Comparison of ENCODE assay signal across 8 cellular contexts in the genomic region with DNA sequence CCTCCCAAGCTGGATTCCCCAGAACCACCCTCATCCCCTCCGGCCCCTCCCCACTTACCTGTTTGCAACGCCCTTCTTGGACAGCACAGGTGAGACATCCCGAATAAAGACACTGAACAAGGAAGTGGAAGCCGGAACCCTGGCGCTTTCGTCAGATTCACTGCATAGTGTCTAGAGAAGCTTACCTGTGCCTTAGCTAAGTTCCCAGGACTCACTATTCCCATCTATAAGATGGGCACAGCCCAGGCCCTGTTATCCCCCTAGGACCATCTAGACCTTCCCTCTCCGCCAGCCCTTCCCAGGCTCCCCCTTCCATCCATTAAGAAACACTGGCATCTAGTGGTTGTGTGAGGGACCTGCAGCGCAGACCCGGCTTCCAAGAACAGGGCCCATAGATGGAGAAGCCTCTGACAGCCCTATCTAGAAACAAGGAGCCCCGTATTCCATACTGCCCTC. TPM values are rescaled to one million over a fixed set of nuclear protein-coding genes. Genes with fewer than 3 reads are reported as not detected.
A peak's percentile ranks its signal among the peaks of the same experiment; 100 is the strongest.
DNase-seq lines count a peak whose midpoint lies in the region; ATAC-seq and TF ChIP-seq lines count a peak whose summit lies in the region.

No MANE protein-coding gene starts in this region.

- no peak overlapping the region for H3K27ac ChIP-seq in HEK293 (ENCODE audit: extremely low read depth, low read depth, low read length)
- H3K27ac ChIP-seq in mucosa of rectum (ENCODE audit: low read depth in 2 of 2, low read length in 2 of 2), result no peak overlapping the region

- peaks cover 3 to 17% (median 10%) of the 10 kb centered on the region in 3 donors for H3K27me3 Mint-ChIP-seq in CD14-positive monocyte (ENCODE audit: low read depth in 3 of 3)
- peaks cover 16% of the 10 kb centered on the region for H3K27me3 Mint-ChIP-seq in activated CD8-positive, alpha-beta T cell treated with anti-CD3 and anti-CD28 coated beads for 36 hours

- H3K27me3 ChIP-seq in mucosa of rectum (ENCODE audit: control insufficient read depth in 2 of 2, insufficient read depth in 2 of 2, low read length in 2 of 2), result peaks cover 18 to 24% of the 10 kb centered on the region in 2 donors

- ATAC-seq in activated CD8-positive, alpha-beta T cell treated with anti-CD3 and anti-CD28 coated beads for 36 hours, result peak; percentile 79
- no peak for ATAC-seq in GM18907 (IDR thresholded peaks at IDR 0.05; ENCODE audit: unreplicated experiment)

- H3K27ac Mint-ChIP-seq in CD14-positive monocyte, result peak overlapping the region in 1 of 7 donors; percentile 41
- no peak overlapping the region for H3K27ac Mint-ChIP-seq in activated CD8-positive, alpha-beta T cell treated with anti-CD3 and anti-CD28 coated beads for 36 hours

- H3K9me3 ChIP-seq in HEK293 (ENCODE audit: control insufficient read depth, insufficient read depth, low read depth, low read length), result no peaks in the 10 kb centered on the region
- H3K9me3 ChIP-seq in mucosa of rectum (ENCODE audit: control insufficient read depth in 2 of 2, low read length in 2 of 2), result no peaks in the 10 kb centered on the region

- CTCF ChIA-PET in HEK293 (lab: Yijun Ruan, JAX), result interaction anchor here (0.5 to 3.5 kb wide), 29 partner anchors 11 to 806 kb away, joined by 3 to 78 read pairs (median 4); no protein-coding TSS in a partner anchor
- CTCF ChIA-PET in activated CD8-positive, alpha-beta T cell treated with anti-CD3 and anti-CD28 coated beads for 36 hours (lab: Charles Lee), result interaction anchor here (0.9 to 1.8 kb wide), 4 partner anchors 10 to 90 kb away, joined by 3 to 5 read pairs (median 4); no protein-coding TSS in a partner anchor

- no peaks in the 10 kb centered on the region for H3K36me3 Mint-ChIP-seq in CD14-positive monocyte
- no peaks in the 10 kb centered on the region for H3K36me3 Mint-ChIP-seq in activated CD8-positive, alpha-beta T cell treated with anti-CD3 and anti-CD28 coated beads for 36 hours (ENCODE audit: low read depth)

- peak; percentile 69 for TF ChIP-seq CTCF in CD14-positive monocyte (IDR thresholded peaks at IDR 0.05)
- peak; percentile 74 for TF ChIP-seq CTCF in HEK293 (tag by site-specific recombination; IDR thresholded peaks at IDR 0.05)
- peak; percentile 73 for TF ChIP-seq CTCF in activated CD8-positive, alpha-beta T cell treated with anti-CD3 and anti-CD28 coated beads for 36 hours (IDR thresholded peaks at IDR 0.05)
- peak; percentile 85 for TF ChIP-seq CTCF in epithelial cell of esophagus (IDR thresholded peaks at IDR 0.05; ENCODE audit: insufficient read depth, low read depth, low read length, missing control alignments)

- H3K4me3 ChIP-seq in HEK293 (ENCODE audit: low read depth, low read length) (no peak overlapping the region), epithelial cell of esophagus (ENCODE audit: low read length) (no peak overlapping the region), mucosa of rectum (ENCODE audit: low read length in 2 of 2) (peak overlapping the region; percentile 42 to 47)

- H3K4me1 ChIP-seq in HEK293 (ENCODE audit: control insufficient read depth, insufficient read depth, low read length), result no peaks in the 10 kb centered on the region; the same call in 1 of the 2 replicates
- H3K4me1 ChIP-seq in mucosa of rectum (ENCODE audit: control insufficient read depth in 2 of 2, insufficient read depth in 2 of 2, low read length in 2 of 2), result peaks cover 0 to 2% of the 10 kb centered on the region in 2 donors

- H3K9me3 Mint-ChIP-seq in CD14-positive monocyte, result peaks cover 0 to 4% (median 3%) of the 10 kb centered on the region in 7 donors
- no peaks in the 10 kb centered on the region for H3K9me3 Mint-ChIP-seq in activated CD8-positive, alpha-beta T cell treated with anti-CD3 and anti-CD28 coated beads for 36 hours

- H3K4me1 Mint-ChIP-seq in CD14-positive monocyte, result no peaks in the 10 kb centered on the region
- H3K4me1 Mint-ChIP-seq in activated CD8-positive, alpha-beta T cell treated with anti-CD3 and anti-CD28 coated beads for 36 hours (ENCODE audit: low read depth), result no peaks in the 10 kb centered on the region

- intact Hi-C loops in CD14-positive monocyte (cut with micrococcal nuclease), result loop anchor here (2.0 kb wide), 1 partner anchor 748 kb away; no protein-coding TSS in a partner anchor
- intact Hi-C loops in activated CD8-positive, alpha-beta T cell treated with anti-CD3 and anti-CD28 coated beads for 36 hours (cut with micrococcal nuclease), result loop anchor here (10.0 kb wide), 1 partner anchor 82 kb away; no protein-coding TSS in a partner anchor

- DNase-seq in CD14-positive monocyte (ENCODE audit: low spot score), result no peak
- peak; percentile 43 for DNase-seq in NCI-H446 treated with DMSO at 0.1 percent for 48 hours (lab: John Stamatoyannopoulos, UW)
- peak; percentile 64 for DNase-seq in activated CD8-positive, alpha-beta T cell treated with anti-CD3 and anti-CD28 coated beads for 36 hours
- DNase-seq in epithelial cell of esophagus (ENCODE audit: low read depth), result peak; percentile 60
- DNase-seq in superior temporal gyrus (ENCODE audit: extremely low spot score), result peak; percentile 87

- H3K36me3 ChIP-seq in HEK293 (ENCODE audit: control insufficient read depth in 2 of 2, insufficient read depth in 1 of 2, low read length in 2 of 2) (no peaks in the 10 kb centered on the region), mucosa of rectum (ENCODE audit: control insufficient read depth in 2 of 2, insufficient read depth in 2 of 2, low read length in 2 of 2) (no peaks in the 10 kb centered on the region)

- peak overlapping the region in 1 of 2 donors; percentile 12 for H3K4me3 Mint-ChIP-seq in CD14-positive monocyte
- no peak overlapping the region for H3K4me3 Mint-ChIP-seq in activated CD8-positive, alpha-beta T cell treated with anti-CD3 and anti-CD28 coated beads for 36 hours

- H3K9ac ChIP-seq in mucosa of rectum (ENCODE audit: low read depth in 1 of 2, low read length in 2 of 2), result no peak overlapping the region

- POLR2A ChIA-PET in HEK293 (lab: Yijun Ruan, JAX), result no interaction called here
- POLR2A ChIA-PET in activated CD8-positive, alpha-beta T cell treated with anti-CD3 and anti-CD28 coated beads for 36 hours (lab: Charles Lee), result no interaction called here

TF ChIP-seq in HEK293, 187 proteins besides CTCF, POLR2A, EP300 and RAD21:
- TF ChIP-seq MZF1 (tag by site-specific recombination; IDR thresholded peaks at IDR 0.05; ENCODE audit: borderline replicate concordance) (peak; percentile 83; the same call in 1 of the 2 replicates), GLIS1 (tag by site-specific recombination; IDR thresholded peaks at IDR 0.05) (no peak), ZNF654 (tag by site-specific recombination; IDR thresholded peaks at IDR 0.05; ENCODE audit: low read depth) (peak; percentile 96), ZNF354C (tag by site-specific recombination; IDR thresholded peaks at IDR 0.05; ENCODE audit: borderline replicate concordance, low read depth) (no peak), ZBTB8A (tag by site-specific recombination; IDR thresholded peaks at IDR 0.05) (no peak), ZNF560 (tag by site-specific recombination; IDR thresholded peaks at IDR 0.05; ENCODE audit: borderline replicate concordance) (no peak), ZNF792 (tag by site-specific recombination; IDR thresholded peaks at IDR 0.05) (no peak), ZNF660 (tag by site-specific recombination; IDR thresholded peaks at IDR 0.05) (peak; percentile 51; the same call in 1 of the 2 replicates), ZNF558 (tag by site-specific recombination; IDR thresholded peaks at IDR 0.05) (no peak), ZFP37 (tag by site-specific recombination; IDR thresholded peaks at IDR 0.05) (no peak), ZNF146 (tag by site-specific recombination; IDR thresholded peaks at IDR 0.05) (no peak), IKZF3 (tag by site-specific recombination; IDR thresholded peaks at IDR 0.05) (peak; percentile 40; the same call in 1 of the 2 replicates), ZNF16 (tag by site-specific recombination; IDR thresholded peaks at IDR 0.05; ENCODE audit: low read depth) (peak; percentile 67), ZBTB7A (tag by site-specific recombination; IDR thresholded peaks at IDR 0.05; ENCODE audit: low read depth) (no peak)
- TF ChIP-seq, protein P1, sequence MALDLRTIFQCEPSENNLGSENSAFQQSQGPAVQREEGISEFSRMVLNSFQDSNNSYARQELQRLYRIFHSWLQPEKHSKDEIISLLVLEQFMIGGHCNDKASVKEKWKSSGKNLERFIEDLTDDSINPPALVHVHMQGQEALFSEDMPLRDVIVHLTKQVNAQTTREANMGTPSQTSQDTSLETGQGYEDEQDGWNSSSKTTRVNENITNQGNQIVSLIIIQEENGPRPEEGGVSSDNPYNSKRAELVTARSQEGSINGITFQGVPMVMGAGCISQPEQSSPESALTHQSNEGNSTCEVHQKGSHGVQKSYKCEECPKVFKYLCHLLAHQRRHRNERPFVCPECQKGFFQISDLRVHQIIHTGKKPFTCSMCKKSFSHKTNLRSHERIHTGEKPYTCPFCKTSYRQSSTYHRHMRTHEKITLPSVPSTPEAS (tag by site-specific recombination; IDR thresholded peaks at IDR 0.05), result no peak
- TF ChIP-seq, protein P2, sequence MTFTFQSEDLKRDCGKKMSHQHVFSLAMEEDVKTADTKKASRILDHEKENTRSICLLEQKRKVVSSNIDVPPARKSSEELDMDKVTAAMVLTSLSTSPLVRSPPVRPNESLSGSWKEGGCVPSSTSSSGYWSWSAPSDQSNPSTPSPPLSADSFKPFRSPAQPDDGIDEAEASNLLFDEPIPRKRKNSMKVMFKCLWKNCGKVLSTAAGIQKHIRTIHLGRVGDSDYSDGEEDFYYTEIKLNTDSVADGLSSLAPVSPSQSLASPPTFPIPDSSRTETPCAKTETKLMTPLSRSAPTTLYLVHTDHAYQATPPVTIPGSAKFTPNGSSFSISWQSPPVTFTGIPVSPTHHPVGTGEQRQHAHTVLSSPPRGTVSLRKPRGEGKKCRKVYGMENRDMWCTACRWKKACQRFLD (tag by site-specific recombination; IDR thresholded peaks at IDR 0.05), result no peak
- TF ChIP-seq, protein P3, sequence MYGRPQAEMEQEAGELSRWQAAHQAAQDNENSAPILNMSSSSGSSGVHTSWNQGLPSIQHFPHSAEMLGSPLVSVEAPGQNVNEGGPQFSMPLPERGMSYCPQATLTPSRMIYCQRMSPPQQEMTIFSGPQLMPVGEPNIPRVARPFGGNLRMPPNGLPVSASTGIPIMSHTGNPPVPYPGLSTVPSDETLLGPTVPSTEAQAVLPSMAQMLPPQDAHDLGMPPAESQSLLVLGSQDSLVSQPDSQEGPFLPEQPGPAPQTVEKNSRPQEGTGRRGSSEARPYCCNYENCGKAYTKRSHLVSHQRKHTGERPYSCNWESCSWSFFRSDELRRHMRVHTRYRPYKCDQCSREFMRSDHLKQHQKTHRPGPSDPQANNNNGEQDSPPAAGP (tag by site-specific recombination; IDR thresholded peaks at IDR 0.05), result 0 out of 2 replicates have a peak, but pooled peaks have one; percentile 16

RNA-seq across cellular contexts. Expression of a gene that starts 26.9 kb away (rescaled TPM):
- polyA plus RNA-seq in CD14-positive monocyte, result 1,000 to 10,000 TPM in 1 of 2 donors, 100 to 1,000 TPM in 1; 919 to 1,070 TPM
- 1,000 to 10,000 TPM; 1,500 to 1,574 TPM for total RNA-seq in activated CD8-positive, alpha-beta T cell treated with anti-CD3 and anti-CD28 coated beads for 36 hours

RNA-seq across cellular contexts. Expression of a gene that starts 36.8 kb away (rescaled TPM):
- polyA plus RNA-seq in CD14-positive monocyte, result 10 to 100 TPM; 12.3 to 18.7 TPM
- 1 to 10 TPM; 3.4 to 4.9 TPM for total RNA-seq in activated CD8-positive, alpha-beta T cell treated with anti-CD3 and anti-CD28 coated beads for 36 hours

Comparison
In these comparisons a context has a peak if more than half of its experiments do, and no peak if none do; other contexts are left out.
1. H3K4me3 ChIP-seq: peak in mucosa of rectum (2 of 2); none in HEK293 (single experiment) and epithelial cell of esophagus (single experiment).
2. Peak in every context shown above with its lines, with median percentiles within 50 percentile points of each other: CTCF ChIP-seq.